In genomic region chr11:15969701-15970329, GRCh38 we compare ENCODE assay signal across 10 cellular contexts.
DNase-seq lines count a peak whose midpoint lies in the region; ATAC-seq and TF ChIP-seq lines count a peak whose summit lies in the region.
"Had no signal": no experiment of that assay in that cellular context is flagged by ENCODE, and none has a peak within 500 bp of the region (broad histone marks: within the 10 kb centered on the region; RNA-seq: fewer than 3 reads in every experiment).

No MANE protein-coding gene starts in this region.

- WGBS in thyroid gland, 2 donors, result 83 to 88% methylated on average over 6 of the region's 6 CpGs

- peak; percentile 36 for ATAC-seq in GM19463 (IDR thresholded peaks at IDR 0.05; ENCODE audit: unreplicated experiment)

- H3K36me3 ChIP-seq in thyroid gland, result no peaks in the 10 kb centered on the region
- H3K36me3 ChIP-seq: cardiac muscle cell, SJCRH30 had no signal

- H3K27ac ChIP-seq in thyroid gland, result peak overlapping the region; percentile 6 to 52 (median 27)
- H3K27ac ChIP-seq: cardiac muscle cell, SJCRH30 had no signal

- H3K27me3 ChIP-seq in thyroid gland, result no peaks in the 10 kb centered on the region
- H3K27me3 ChIP-seq: cardiac muscle cell, SJCRH30 had no signal

- TF ChIP-seq POLR2A in thyroid gland (IDR thresholded peaks at IDR 0.05), result no peak

- DNase-seq in MV-4-11 (lab: John Stamatoyannopoulos, UW) (peak; percentile 40), fibroblast of the conjunctiva (ENCODE audit: low read depth) (peak; percentile 59), thyroid gland (no peak), GM10266 (ENCODE audit: extremely low spot score) (no peak), NCI-H226 (no peak), Kasumi-1 (lab: John Stamatoyannopoulos, UW) (no peak)
- no peak for DNase-seq in central memory CD4-positive, alpha-beta T cell

- no peaks in the 10 kb centered on the region for H3K9me3 ChIP-seq in thyroid gland
- H3K9me3 ChIP-seq: SJCRH30 had no signal

- intact Hi-C loops in thyroid gland (cut with DNase I), result no loop called here

- peaks cover 5 to 50% of the 10 kb centered on the region in 2 donors for H3K4me1 ChIP-seq in thyroid gland

- TF ChIP-seq CTCF in thyroid gland (IDR thresholded peaks at IDR 0.05) (no peak), GM10266 (IDR thresholded peaks at IDR 0.05; ENCODE audit: control insufficient read depth, insufficient read depth, low read depth, missing control alignments) (no peak)

- no peak overlapping the region for H3K4me3 ChIP-seq in thyroid gland (replicated peaks in 1 of 3)
- H3K4me3 ChIP-seq: cardiac muscle cell, SJCRH30 had no signal

Comparison
In these comparisons a context has a peak if more than half of its experiments do, and no peak if none do; other contexts are left out.
1. DNase-seq: peak in MV-4-11 (single experiment) and fibroblast of the conjunctiva (single experiment); none in thyroid gland (0 of 2), GM10266 (single experiment), central memory CD4-positive, alpha-beta T cell (single experiment), NCI-H226 (single experiment) and Kasumi-1 (0 of 2).